ENCODE assay signal across 9 cellular contexts in the genomic region with DNA sequence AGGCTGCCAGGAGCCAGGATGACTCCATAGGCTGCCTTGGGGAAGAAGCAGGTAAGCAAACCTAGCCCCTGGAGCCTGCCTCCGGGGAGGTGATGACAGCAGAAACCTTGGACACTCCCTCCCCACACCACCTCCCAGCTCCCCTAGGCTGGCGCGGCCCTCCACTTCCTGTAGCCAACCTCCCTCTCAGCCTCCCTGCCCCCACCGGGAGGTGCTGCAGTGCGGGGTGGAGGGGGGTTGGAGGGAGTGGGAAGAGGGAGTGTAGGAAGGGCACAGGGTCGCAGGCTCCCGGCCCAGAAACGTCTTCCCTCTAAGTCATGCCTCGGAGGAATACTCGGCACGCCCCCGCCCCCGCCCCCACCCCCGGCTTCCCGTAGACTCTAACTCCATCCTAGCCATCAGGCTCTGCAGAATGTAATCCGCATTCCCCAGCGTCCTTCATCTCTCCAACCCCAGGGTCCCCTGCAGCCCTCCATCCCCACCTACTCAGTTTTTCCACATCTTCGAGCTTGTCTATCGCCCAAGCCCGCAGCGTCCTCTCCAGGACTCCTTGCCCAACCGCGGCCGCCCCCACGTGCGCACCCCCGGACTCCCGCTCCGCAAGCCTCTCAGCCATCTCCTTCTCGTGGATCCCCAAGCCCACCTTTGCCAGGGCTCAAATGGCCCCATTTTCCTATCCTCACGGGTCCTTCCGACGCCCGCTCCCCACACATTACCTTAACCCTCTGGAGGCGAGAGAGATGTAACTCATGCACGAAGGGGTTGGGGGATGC. TPM values are rescaled to one million over a fixed set of nuclear protein-coding genes. Genes with fewer than 3 reads are reported as not detected.
A peak's percentile ranks its signal among the peaks of the same experiment; 100 is the strongest.
DNase-seq lines count a peak whose midpoint lies in the region; ATAC-seq, FAIRE-seq and TF ChIP-seq lines count a peak whose summit lies in the region.
"Had no signal": no experiment of that assay in that cellular context is flagged by ENCODE, and none has a peak within 500 bp of the region (broad histone marks: within the 10 kb centered on the region; RNA-seq: fewer than 3 reads in every experiment).

No MANE protein-coding gene starts in this region.

- TF ChIP-seq RAD21 in neural cell (conservative IDR thresholded peaks at IDR 0.05), result no peak

- TF ChIP-seq CTCF in Peyer's patch (IDR thresholded peaks at IDR 0.05), result no peak
- no peak for TF ChIP-seq CTCF in foreskin keratinocyte (conservative IDR thresholded peaks at IDR 0.05)
- no peak for TF ChIP-seq CTCF in neural cell (IDR thresholded peaks at IDR 0.05; ENCODE audit: poor library complexity, severe bottlenecking)
- no peak for TF ChIP-seq CTCF in thoracic aorta (IDR thresholded peaks at IDR 0.05)

- no peaks in the 10 kb centered on the region for H3K27me3 ChIP-seq in Peyer's patch
- no peaks in the 10 kb centered on the region for H3K27me3 ChIP-seq in foreskin keratinocyte
- no peaks in the 10 kb centered on the region for H3K27me3 ChIP-seq in neural cell (ENCODE audit: insufficient read depth, low read depth, low read length)
- H3K27me3 ChIP-seq in thoracic aorta (replicated peaks; ENCODE audit: insufficient read depth), result no peaks in the 10 kb centered on the region

- peak overlapping the region; percentile 88 for H2AFZ ChIP-seq in neural cell (ENCODE audit: low read depth, low read length)

- H3K4me3 ChIP-seq in Peyer's patch (peak overlapping the region; percentile 64 to 95 (median 82)), neural cell (ENCODE audit: low read length) (peak overlapping the region; percentile 93), thoracic aorta (peak overlapping the region; percentile 97)

- TF ChIP-seq EP300 in neural cell (conservative IDR thresholded peaks at IDR 0.05; ENCODE audit: poor library complexity, severe bottlenecking), result peak; percentile 8

- peaks cover 7% of the 10 kb centered on the region for H3F3A ChIP-seq in neural cell (ENCODE audit: insufficient read depth, low read length, poor library complexity, severe bottlenecking)

- H3K36me3 ChIP-seq in Peyer's patch, result peaks cover 0 to 22% (median 0%) of the 10 kb centered on the region in 3 donors
- no peaks in the 10 kb centered on the region for H3K36me3 ChIP-seq in neural cell (ENCODE audit: insufficient read depth, low read length)
- peaks cover 12% of the 10 kb centered on the region for H3K36me3 ChIP-seq in thoracic aorta

- FAIRE-seq in HTR-8/SVneo (lab: Jason Lieb, UNC), result no peak

- H3K4me1 ChIP-seq in Peyer's patch, result peaks cover 0 to 43% (median 8%) of the 10 kb centered on the region in 4 donors
- H3K4me1 ChIP-seq in foreskin keratinocyte, result peaks cover 9% of the 10 kb centered on the region
- peaks cover 11 to 20% of the 10 kb centered on the region in 2 donors for H3K4me1 ChIP-seq in thoracic aorta (ENCODE audit: control insufficient read depth in 1 of 2, low read depth in 2 of 2)

- ATAC-seq in foreskin keratinocyte (peak; percentile 61), thoracic aorta (ENCODE audit: insufficient number of reproducible peaks, low FRiP score, low read depth) (no peak), HG03108 (IDR thresholded peaks at IDR 0.05; ENCODE audit: unreplicated experiment) (no peak)

- peak overlapping the region; percentile 93 for H3K4me2 ChIP-seq in neural cell (ENCODE audit: low read length)

- H3K9me3 ChIP-seq in Peyer's patch (no peaks in the 10 kb centered on the region), neural cell (ENCODE audit: low read length) (no peaks in the 10 kb centered on the region), thoracic aorta (no peaks in the 10 kb centered on the region)

- H3K27ac ChIP-seq in Peyer's patch (peak overlapping the region; percentile 93 to 99 (median 98)), foreskin keratinocyte (no peak overlapping the region), neural cell (ENCODE audit: low read length) (peak overlapping the region; percentile 90), thoracic aorta (peak overlapping the region; percentile 14 to 19)

- peaks cover 8% of the 10 kb centered on the region for H3K79me2 ChIP-seq in neural cell (replicated peaks; ENCODE audit: insufficient read depth, low read length)

- no peaks in the 10 kb centered on the region for H3K9me2 ChIP-seq in neural cell (ENCODE audit: insufficient read depth, low read length)

- TF ChIP-seq POLR2A in Peyer's patch (IDR thresholded peaks at IDR 0.05), result peak; percentile 29 to 67

- H4K20me1 ChIP-seq in neural cell (ENCODE audit: insufficient read depth), result no peaks in the 10 kb centered on the region

- DNase-seq in EH (ENCODE audit: low read depth) (peak; percentile 67), HTR-8/SVneo (ENCODE audit: insufficient read length, low spot score) (peak; percentile 62), Peyer's patch (peak; percentile 72 to 90 (median 85)), activated gamma-delta T cell treated with Interleukin-2 at 50 U/mL for 16 hours (peak; percentile 45), foreskin keratinocyte (peak; percentile 37 to 62), thoracic aorta (ENCODE audit: low spot score) (no peak)

- H3K9ac ChIP-seq in neural cell (ENCODE audit: low read length), result peak overlapping the region; percentile 100

TF ChIP-seq in neural cell, 6 proteins besides CTCF, POLR2A, EP300 and RAD21:
- TF ChIP-seq, protein P1, sequence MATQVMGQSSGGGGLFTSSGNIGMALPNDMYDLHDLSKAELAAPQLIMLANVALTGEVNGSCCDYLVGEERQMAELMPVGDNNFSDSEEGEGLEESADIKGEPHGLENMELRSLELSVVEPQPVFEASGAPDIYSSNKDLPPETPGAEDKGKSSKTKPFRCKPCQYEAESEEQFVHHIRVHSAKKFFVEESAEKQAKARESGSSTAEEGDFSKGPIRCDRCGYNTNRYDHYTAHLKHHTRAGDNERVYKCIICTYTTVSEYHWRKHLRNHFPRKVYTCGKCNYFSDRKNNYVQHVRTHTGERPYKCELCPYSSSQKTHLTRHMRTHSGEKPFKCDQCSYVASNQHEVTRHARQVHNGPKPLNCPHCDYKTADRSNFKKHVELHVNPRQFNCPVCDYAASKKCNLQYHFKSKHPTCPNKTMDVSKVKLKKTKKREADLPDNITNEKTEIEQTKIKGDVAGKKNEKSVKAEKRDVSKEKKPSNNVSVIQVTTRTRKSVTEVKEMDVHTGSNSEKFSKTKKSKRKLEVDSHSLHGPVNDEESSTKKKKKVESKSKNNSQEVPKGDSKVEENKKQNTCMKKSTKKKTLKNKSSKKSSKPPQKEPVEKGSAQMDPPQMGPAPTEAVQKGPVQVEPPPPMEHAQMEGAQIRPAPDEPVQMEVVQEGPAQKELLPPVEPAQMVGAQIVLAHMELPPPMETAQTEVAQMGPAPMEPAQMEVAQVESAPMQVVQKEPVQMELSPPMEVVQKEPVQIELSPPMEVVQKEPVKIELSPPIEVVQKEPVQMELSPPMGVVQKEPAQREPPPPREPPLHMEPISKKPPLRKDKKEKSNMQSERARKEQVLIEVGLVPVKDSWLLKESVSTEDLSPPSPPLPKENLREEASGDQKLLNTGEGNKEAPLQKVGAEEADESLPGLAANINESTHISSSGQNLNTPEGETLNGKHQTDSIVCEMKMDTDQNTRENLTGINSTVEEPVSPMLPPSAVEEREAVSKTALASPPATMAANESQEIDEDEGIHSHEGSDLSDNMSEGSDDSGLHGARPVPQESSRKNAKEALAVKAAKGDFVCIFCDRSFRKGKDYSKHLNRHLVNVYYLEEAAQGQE (IDR thresholded peaks at IDR 0.05; ENCODE audit: borderline replicate concordance), result peak; percentile 9
- peak; percentile 52 for TF ChIP-seq MXI1 (conservative IDR thresholded peaks at IDR 0.05; ENCODE audit: poor library complexity, severe bottlenecking)
- no peak for TF ChIP-seq SMC3 (conservative IDR thresholded peaks at IDR 0.05; ENCODE audit: poor library complexity)
- peak; percentile 62 for TF ChIP-seq POLR2AphosphoS5 (IDR thresholded peaks at IDR 0.05)
- no peak for TF ChIP-seq EZH2 (IDR thresholded peaks at IDR 0.05; ENCODE audit: borderline replicate concordance, insufficient read depth, low read length, poor library complexity, severe bottlenecking)

RNA-seq across cellular contexts. Expression of a gene that starts 0.5 kb away (rescaled TPM):
- 100 to 1,000 TPM in 2 of 4 donors, 10 to 100 TPM in 2; 52.8 to 268 (median 108) TPM for total RNA-seq in Peyer's patch
- 32.6 and 36.4 TPM in 2 replicates for total RNA-seq in foreskin keratinocyte
- polyA plus RNA-seq in foreskin keratinocyte, result 44.5 and 50.0 TPM in 2 replicates
- polyA plus RNA-seq in neural cell, result 76.7 and 93.3 TPM in 2 replicates
- 25.1 and 25.6 TPM in 2 replicates for polyA minus RNA-seq in neural cell
- total RNA-seq in thoracic aorta, result 10 to 100 TPM; 13.1 to 20.0 TPM

RNA-seq across cellular contexts. Expression of a gene that starts 23.3 kb away (rescaled TPM):
- total RNA-seq in Peyer's patch, result not detected
- not detected in 2 replicates for total RNA-seq in foreskin keratinocyte
- not detected in 2 replicates for polyA plus RNA-seq in foreskin keratinocyte
- not detected in 2 replicates for polyA plus RNA-seq in neural cell
- not detected in 2 replicates for polyA minus RNA-seq in neural cell
- not detected for total RNA-seq in thoracic aorta
- total RNA-seq: dermis microvascular lymphatic vessel endothelial cell had no signal

RNA-seq across cellular contexts. Expression of a gene that starts 23.5 kb away (rescaled TPM):
- total RNA-seq in Peyer's patch (100 to 1,000 TPM in 2 of 4 donors, 10 to 100 TPM in 2; 56.2 to 143 (median 96.3) TPM), foreskin keratinocyte (336 and 352 TPM in 2 replicates), thoracic aorta (10 to 100 TPM; 28.9 to 88.8 TPM)
- polyA plus RNA-seq in foreskin keratinocyte (493 and 498 TPM in 2 replicates), neural cell (263 and 288 TPM in 2 replicates)
- 60.9 and 86.7 TPM in 2 replicates for polyA minus RNA-seq in neural cell

RNA-seq across cellular contexts. Expression of a gene that starts 28.9 kb away (rescaled TPM):
- 100 to 1,000 TPM in 1 of 4 donors, 10 to 100 TPM in 3; 48.7 to 111 (median 54.1) TPM for total RNA-seq in Peyer's patch
- total RNA-seq in foreskin keratinocyte, result 6.4 and 6.9 TPM in 2 replicates
- 1.0 TPM in 2 replicates for polyA plus RNA-seq in foreskin keratinocyte
- polyA plus RNA-seq in neural cell, result 7.0 and 7.3 TPM in 2 replicates
- 39.0 and 43.6 TPM in 2 replicates for polyA minus RNA-seq in neural cell
- 10 to 100 TPM; 58.3 to 82.9 TPM for total RNA-seq in thoracic aorta
